ENCODE assay signal across 16 cellular contexts in genomic region chr20:50058646-50059398, GRCh38.
"Had no signal": no experiment of that assay in that cellular context is flagged by ENCODE, and none has a peak within 500 bp of the region (broad histone marks: within the 10 kb centered on the region; RNA-seq: fewer than 3 reads in every experiment).

No MANE protein-coding gene starts in this region.

- ATAC-seq: activated CD8-positive, alpha-beta T cell treated with anti-CD3 and anti-CD28 coated beads for 36 hours; stimulated activated memory B cell treated with anti-CD40 and anti-IgM and Interleukin-4, amounts not matched to agents 10 μg/mL and 1 μg/mL and 100 μg/mL, for 72 hours had no signal

- H2AFZ ChIP-seq: parathyroid adenoma had no signal

- H3K4me3 ChIP-seq: heart right ventricle, lung had no signal

- DNase-seq: activated CD4-positive, alpha-beta T cell treated with anti-CD3 and anti-CD28 coated beads for 4 hours; activated CD8-positive, alpha-beta T cell treated with anti-CD3 and anti-CD28 coated beads for 36 hours; activated gamma-delta T cell treated with Interleukin-2 at 50 U/mL for 16 hours; activated naive CD8-positive, alpha-beta T cell treated with anti-CD3 and anti-CD28 coated beads, Interleukin-2, amount 10 ng/mL, durations not matched to agents 7 days and 5 days; anterior cingulate cortex; effector memory CD4-positive, alpha-beta T cell; foreskin melanocyte; heart right ventricle; retina; stimulated activated CD4-positive, alpha-beta T cell treated with anti-CD3 and anti-CD28 coated beads, Interleukin-2, amount 100 ng/mL, for 48 hours; T-helper 1 cell had no signal

- H3K9me3 ChIP-seq: heart right ventricle had no signal

- H3K4me1 ChIP-seq: parathyroid adenoma had no signal

- H3K27me3 ChIP-seq: heart right ventricle had no signal

- H3K79me2 ChIP-seq: parathyroid adenoma had no signal

- FAIRE-seq: urothelium cell line had no signal

- H3K9ac ChIP-seq: parathyroid adenoma had no signal

- H3K27ac ChIP-seq: epithelial cell of prostate, heart right ventricle, parathyroid adenoma had no signal

- H3K36me3 ChIP-seq: heart right ventricle had no signal
